ENCODE assay signal across 10 cellular contexts in genomic region chr10:30491204-30491603, GRCh38. TPM values are rescaled to one million over a fixed set of nuclear protein-coding genes. Genes with fewer than 3 reads are reported as not detected.
DNase-seq lines count a peak whose midpoint lies in the region; ATAC-seq and TF ChIP-seq lines count a peak whose summit lies in the region.
"Had no signal": no experiment of that assay in that cellular context is flagged by ENCODE, and none has a peak within 500 bp of the region (broad histone marks: within the 10 kb centered on the region; RNA-seq: fewer than 3 reads in every experiment).

No MANE protein-coding gene starts in this region.

- H3K36me3 ChIP-seq in gastroesophageal sphincter (no peaks in the 10 kb centered on the region), tibial artery (no peaks in the 10 kb centered on the region)

- no peak for TF ChIP-seq CTCF in gastroesophageal sphincter (IDR thresholded peaks at IDR 0.05)
- no peak for TF ChIP-seq CTCF in tibial artery (IDR thresholded peaks at IDR 0.05)

- no peak for ATAC-seq in GM18505 (IDR thresholded peaks at IDR 0.05; ENCODE audit: unreplicated experiment)
- ATAC-seq in gastroesophageal sphincter, result peak; percentile 35
- no peak for ATAC-seq in HG02938 (IDR thresholded peaks at IDR 0.05; ENCODE audit: unreplicated experiment)
- ATAC-seq in GM18868 (IDR thresholded peaks at IDR 0.05; ENCODE audit: unreplicated experiment), result no peak

- DNase-seq in AG08395 (ENCODE audit: low spot score) (peak; percentile 48), SKM-1 (lab: John Stamatoyannopoulos, UW; ENCODE audit: unreplicated experiment) (peak; percentile 23), NCI-H2227 (lab: John Stamatoyannopoulos, UW; ENCODE audit: unreplicated experiment) (no peak), tibial artery (no peak)
- DNase-seq: CD4-positive, CD25-positive, alpha-beta regulatory T cell; NCI-H524 had no signal

- TF ChIP-seq POLR2A in GM18505 (IDR thresholded peaks at IDR 0.05; ENCODE audit: borderline replicate concordance, extremely low read depth, insufficient read depth, insufficient read length), result peak; percentile 31
- no peak for TF ChIP-seq POLR2A in gastroesophageal sphincter (IDR thresholded peaks at IDR 0.05)

- WGBS in gastroesophageal sphincter (ENCODE audit: low coverage in 1 of 2), 2 donors, result 42 to 55% methylated on average over 2 to 3 of the region's 3 CpGs

- H3K4me3 ChIP-seq in gastroesophageal sphincter (no peak overlapping the region), tibial artery (no peak overlapping the region)

- H3K27ac ChIP-seq in gastroesophageal sphincter (no peak overlapping the region), tibial artery (no peak overlapping the region)

- H3K9me3 ChIP-seq in gastroesophageal sphincter, result no peaks in the 10 kb centered on the region
- no peaks in the 10 kb centered on the region for H3K9me3 ChIP-seq in tibial artery

- H3K27me3 ChIP-seq in gastroesophageal sphincter (no peaks in the 10 kb centered on the region), tibial artery (no peaks in the 10 kb centered on the region)

- TF ChIP-seq EP300 in gastroesophageal sphincter (IDR thresholded peaks at IDR 0.05), result no peak

- no peaks in the 10 kb centered on the region for H3K4me1 ChIP-seq in gastroesophageal sphincter
- no peaks in the 10 kb centered on the region for H3K4me1 ChIP-seq in tibial artery

- intact Hi-C loops in tibial artery (cut with DNase I; ENCODE audit: low total_unique reads), result no loop called here

RNA-seq across cellular contexts. Expression of gene MAP3K8, which starts 57.2 kb away (rescaled TPM):
- 10 to 100 TPM; 18.4 to 63.8 (median 28.5) TPM for total RNA-seq in gastroesophageal sphincter

Comparison
In these comparisons a context has a peak if more than half of its experiments do, and no peak if none do; other contexts are left out.
1. DNase-seq: peak in AG08395 (single experiment) and SKM-1 (single experiment); none in NCI-H2227 (single experiment) and tibial artery (0 of 2).